Comparison of ENCODE assay signal across 10 cellular contexts in genomic region chr14:71931492-71932228, GRCh38. TPM values are rescaled to one million over a fixed set of nuclear protein-coding genes. Genes with fewer than 3 reads are reported as not detected.
DNase-seq lines count a peak whose midpoint lies in the region; ATAC-seq, FAIRE-seq and TF ChIP-seq lines count a peak whose summit lies in the region.
"Had no signal": no experiment of that assay in that cellular context is flagged by ENCODE, and none has a peak within 500 bp of the region (broad histone marks: within the 10 kb centered on the region; RNA-seq: fewer than 3 reads in every experiment).

No MANE protein-coding gene starts in this region.

- H3K4me3 ChIP-seq in HepG2 (replicated peaks in 1 of 3; ENCODE audit: insufficient read depth in 1 of 3, low read depth in 2 of 3, low read length in 3 of 3): peak overlapping the region in 1 of 3 experiments; percentile 43; a peak in 1 of 6 replicates
- peak overlapping the region; percentile 41 for H3K4me3 ChIP-seq in upper lobe of right lung

- H3K9ac ChIP-seq in HepG2 (ENCODE audit: insufficient read depth, low read depth, low read length): no peak overlapping the region

- H3K27me3 Mint-ChIP-seq in activated naive CD8-positive, alpha-beta T cell treated with anti-CD3 and anti-CD28 coated beads for 36 hours: peaks cover 76% of the 10 kb centered on the region

- H3K4me1 Mint-ChIP-seq in activated naive CD8-positive, alpha-beta T cell treated with anti-CD3 and anti-CD28 coated beads for 36 hours: peaks cover 12% of the 10 kb centered on the region

- H3K4me2 ChIP-seq in HepG2 (ENCODE audit: low read depth, low read length): peak overlapping the region; percentile 57; the same call in 1 of the 2 replicates

- DNase-seq in activated T-cell treated with anti-CD3 and anti-CD28 coated beads for 48 hours (ENCODE audit: low read depth): peak; percentile 0
- no peak for DNase-seq in activated T-cell treated with anti-CD3 and anti-CD28 coated beads for 4 hours
- DNase-seq in activated naive CD8-positive, alpha-beta T cell treated with anti-CD3 and anti-CD28 coated beads for 36 hours: no peak
- no peak for DNase-seq in HepG2 (ENCODE audit: low spot score)
- DNase-seq in upper lobe of right lung: no peak
- no peak for DNase-seq in left lobe of liver (ENCODE audit: low spot score)
- DNase-seq in HuH-7 (ENCODE audit: low spot score): no peak
- DNase-seq: kidney had no signal

- in situ Hi-C loops in HepG2 (cut with HindIII; ENCODE audit: extremely low pct_ligation_motif_present, low pct_unique_long_range_greater_than_20kb): no loop called here

- H3K27ac Mint-ChIP-seq in activated naive CD8-positive, alpha-beta T cell treated with anti-CD3 and anti-CD28 coated beads for 36 hours: no peak overlapping the region

- TF ChIP-seq EP300 in HepG2 (IDR thresholded peaks at IDR 0.05; ENCODE audit: low read depth in 2 of 2, low read length in 2 of 2) (no peak), HepG2 (CRISPR knock-in tag; IDR thresholded peaks at IDR 0.05; ENCODE audit: borderline replicate concordance) (no peak)

- CTCF ChIA-PET in HepG2 (lab: Yijun Ruan, JAX; ENCODE audit: low intra/inter-chr PET ratio, low total read pairs): no interaction called here

- H3K36me3 ChIP-seq in HepG2 (replicated peaks in 1 of 2; ENCODE audit: control insufficient read depth in 1 of 2, insufficient read depth in 2 of 2, low read length in 2 of 2) (no peaks in the 10 kb centered on the region), upper lobe of right lung (no peaks in the 10 kb centered on the region)

- H3K9me3 ChIP-seq in HepG2 (ENCODE audit: low read length) (no peaks in the 10 kb centered on the region), upper lobe of right lung (no peaks in the 10 kb centered on the region)

- H3K27me3 ChIP-seq in HepG2 (ENCODE audit: control insufficient read depth in 1 of 2, insufficient read depth in 2 of 2, low read length in 2 of 2) (peaks cover 1 to 25% of the 10 kb centered on the region in 2 experiments; a peak in 3 of 5 replicates), upper lobe of right lung (peaks cover 38% of the 10 kb centered on the region)

- H4K20me1 ChIP-seq in HepG2 (ENCODE audit: insufficient read depth, low read length): no peaks in the 10 kb centered on the region

- no peaks in the 10 kb centered on the region for H3K79me2 ChIP-seq in HepG2 (ENCODE audit: insufficient read depth, low read length)

- H3K4me1 ChIP-seq in HepG2 (ENCODE audit: insufficient read depth, low read length) (no peaks in the 10 kb centered on the region), upper lobe of right lung (peaks cover 4% of the 10 kb centered on the region)

- H3K27ac ChIP-seq in HepG2 (ENCODE audit: extremely low read length, insufficient read depth, low read length) (no peak overlapping the region), upper lobe of right lung (no peak overlapping the region)

- BruUV-seq in HepG2 (replicated peaks; lab: Mats Ljungman, UMichigan): no TSS peak

- no peak for TF ChIP-seq RAD21 in HepG2 (CRISPR knock-in tag; IDR thresholded peaks at IDR 0.05)

- TF ChIP-seq CTCF in HepG2 (CRISPR knock-in tag; IDR thresholded peaks at IDR 0.05) (no peak), upper lobe of right lung (IDR thresholded peaks at IDR 0.05) (no peak)

- no peak for FAIRE-seq in HepG2 (lab: Jason Lieb, UNC)
- FAIRE-seq: kidney had no signal

- 22% methylated on average over 24 of the region's 36 CpGs for WGBS in HepG2 (ENCODE audit: low lambda C conversion rate)

- H3K36me3 Mint-ChIP-seq in activated naive CD8-positive, alpha-beta T cell treated with anti-CD3 and anti-CD28 coated beads for 36 hours: no peaks in the 10 kb centered on the region

- H3K9me3 Mint-ChIP-seq in activated naive CD8-positive, alpha-beta T cell treated with anti-CD3 and anti-CD28 coated beads for 36 hours: no peaks in the 10 kb centered on the region

- H3K4me3 Mint-ChIP-seq in activated naive CD8-positive, alpha-beta T cell treated with anti-CD3 and anti-CD28 coated beads for 36 hours: peak overlapping the region; percentile 5

- POLR2A ChIA-PET in HepG2 (lab: Yijun Ruan, JAX): no interaction called here

- ATAC-seq in HepG2 (no peak), upper lobe of right lung (peak; percentile 49), HG03280 (IDR thresholded peaks at IDR 0.05; ENCODE audit: unreplicated experiment) (no peak), left lobe of liver (no peak)

- no peak for TF ChIP-seq POLR2A in HepG2 (IDR thresholded peaks at IDR 0.05; ENCODE audit: insufficient read depth in 1 of 2, low read depth in 2 of 2, low read length in 2 of 2)

- intact Hi-C loops in HepG2 (cut with micrococcal nuclease; ENCODE audit: unreplicated experiment) (no loop called here), upper lobe of right lung (cut with DNase I) (no loop called here)

- H2AFZ ChIP-seq in HepG2 (ENCODE audit: low read length): no peak overlapping the region

TF ChIP-seq in HepG2, 621 proteins besides CTCF, POLR2A, EP300 and RAD21 (continues in another document):
- TF ChIP-seq ZNF329 (CRISPR knock-in tag; IDR thresholded peaks at IDR 0.05; ENCODE audit: low read depth): no peak
- no peak for TF ChIP-seq FOXP1 (IDR thresholded peaks at IDR 0.05)
- TF ChIP-seq FOXP1 (CRISPR knock-in tag; IDR thresholded peaks at IDR 0.05): no peak
- TF ChIP-seq, protein P1, sequence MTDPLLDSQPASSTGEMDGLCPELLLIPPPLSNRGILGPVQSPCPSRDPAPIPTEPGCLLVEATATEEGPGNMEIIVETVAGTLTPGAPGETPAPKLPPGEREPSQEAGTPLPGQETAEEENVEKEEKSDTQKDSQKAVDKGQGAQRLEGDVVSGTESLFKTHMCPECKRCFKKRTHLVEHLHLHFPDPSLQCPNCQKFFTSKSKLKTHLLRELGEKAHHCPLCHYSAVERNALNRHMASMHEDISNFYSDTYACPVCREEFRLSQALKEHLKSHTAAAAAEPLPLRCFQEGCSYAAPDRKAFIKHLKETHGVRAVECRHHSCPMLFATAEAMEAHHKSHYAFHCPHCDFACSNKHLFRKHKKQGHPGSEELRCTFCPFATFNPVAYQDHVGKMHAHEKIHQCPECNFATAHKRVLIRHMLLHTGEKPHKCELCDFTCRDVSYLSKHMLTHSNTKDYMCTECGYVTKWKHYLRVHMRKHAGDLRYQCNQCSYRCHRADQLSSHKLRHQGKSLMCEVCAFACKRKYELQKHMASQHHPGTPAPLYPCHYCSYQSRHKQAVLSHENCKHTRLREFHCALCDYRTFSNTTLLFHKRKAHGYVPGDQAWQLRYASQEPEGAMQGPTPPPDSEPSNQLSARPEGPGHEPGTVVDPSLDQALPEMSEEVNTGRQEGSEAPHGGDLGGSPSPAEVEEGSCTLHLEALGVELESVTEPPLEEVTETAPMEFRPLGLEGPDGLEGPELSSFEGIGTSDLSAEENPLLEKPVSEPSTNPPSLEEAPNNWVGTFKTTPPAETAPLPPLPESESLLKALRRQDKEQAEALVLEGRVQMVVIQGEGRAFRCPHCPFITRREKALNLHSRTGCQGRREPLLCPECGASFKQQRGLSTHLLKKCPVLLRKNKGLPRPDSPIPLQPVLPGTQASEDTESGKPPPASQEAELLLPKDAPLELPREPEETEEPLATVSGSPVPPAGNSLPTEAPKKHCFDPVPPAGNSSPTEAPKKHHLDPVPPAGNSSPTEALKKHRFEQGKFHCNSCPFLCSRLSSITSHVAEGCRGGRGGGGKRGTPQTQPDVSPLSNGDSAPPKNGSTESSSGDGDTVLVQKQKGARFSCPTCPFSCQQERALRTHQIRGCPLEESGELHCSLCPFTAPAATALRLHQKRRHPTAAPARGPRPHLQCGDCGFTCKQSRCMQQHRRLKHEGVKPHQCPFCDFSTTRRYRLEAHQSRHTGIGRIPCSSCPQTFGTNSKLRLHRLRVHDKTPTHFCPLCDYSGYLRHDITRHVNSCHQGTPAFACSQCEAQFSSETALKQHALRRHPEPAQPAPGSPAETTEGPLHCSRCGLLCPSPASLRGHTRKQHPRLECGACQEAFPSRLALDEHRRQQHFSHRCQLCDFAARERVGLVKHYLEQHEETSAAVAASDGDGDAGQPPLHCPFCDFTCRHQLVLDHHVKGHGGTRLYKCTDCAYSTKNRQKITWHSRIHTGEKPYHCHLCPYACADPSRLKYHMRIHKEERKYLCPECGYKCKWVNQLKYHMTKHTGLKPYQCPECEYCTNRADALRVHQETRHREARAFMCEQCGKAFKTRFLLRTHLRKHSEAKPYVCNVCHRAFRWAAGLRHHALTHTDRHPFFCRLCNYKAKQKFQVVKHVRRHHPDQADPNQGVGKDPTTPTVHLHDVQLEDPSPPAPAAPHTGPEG (CRISPR knock-in tag; IDR thresholded peaks at IDR 0.05): no peak
- TF ChIP-seq GATA4 (IDR thresholded peaks at IDR 0.05; ENCODE audit: borderline replicate concordance, low read depth): no peak
- no peak for TF ChIP-seq ZFAT (CRISPR knock-in tag; conservative IDR thresholded peaks at IDR 0.05)
- no peak for TF ChIP-seq HDAC6 (IDR thresholded peaks at IDR 0.05; ENCODE audit: low read depth, low read length)
- no peak for TF ChIP-seq GATAD2A (CRISPR knock-in tag; IDR thresholded peaks at IDR 0.05)
- no peak for TF ChIP-seq ZNF160 (CRISPR knock-in tag; IDR thresholded peaks at IDR 0.05)

RNA-seq across cellular contexts. Expression of gene RGS6, which starts 0.6 kb away (rescaled TPM):
- total RNA-seq in activated naive CD8-positive, alpha-beta T cell treated with anti-CD3 and anti-CD28 coated beads for 36 hours: under 1 TPM; 0.10 to 0.44 TPM
- total RNA-seq in HepG2 (2016; rRNA removed; fragmentation: Illumina TruSeq; extraction: Trizol) (not detected in 2 replicates), upper lobe of right lung (2.6 TPM), left lobe of liver (not detected)
- total RNA-seq in HepG2 (2016; cell fraction: cytosol; rRNA removed; fragmentation: Illumina TruSeq; extraction: Trizol; ENCODE audit: low read depth): not detected in 2 replicates
- not detected in 2 replicates for total RNA-seq in HepG2 (2016; cell fraction: insoluble cytoplasmic fraction; rRNA removed; fragmentation: Illumina TruSeq; extraction: Trizol)
- total RNA-seq in HepG2 (2016; cell fraction: membrane; rRNA removed; fragmentation: Illumina TruSeq; extraction: Trizol): not detected in 2 replicates
- total RNA-seq in HepG2 (2016; cell fraction: nucleus; rRNA removed; fragmentation: Illumina TruSeq; extraction: Trizol): not detected in 2 replicates
- not detected in 2 replicates for polyA plus RNA-seq in HepG2 (2011; rRNA removed)
- polyA plus RNA-seq in HepG2 (2011; cell fraction: cytosol; rRNA removed): not detected in 2 replicates
- not detected in 2 replicates for polyA plus RNA-seq in HepG2 (2011; cell fraction: nucleus; rRNA removed)
- not detected in 2 replicates for polyA plus RNA-seq in HepG2 (2012)
- not detected in 2 replicates for polyA plus RNA-seq in HepG2 (2016; cell fraction: cytosol; fragmentation: Illumina TruSeq; extraction: Trizol; ENCODE audit: low read depth)
- not detected in 2 replicates for polyA plus RNA-seq in HepG2 (2016; cell fraction: insoluble cytoplasmic fraction; fragmentation: Illumina TruSeq; extraction: Trizol; ENCODE audit: low read depth)
- polyA plus RNA-seq in HepG2 (2016; cell fraction: membrane; fragmentation: Illumina TruSeq; extraction: Trizol; ENCODE audit: low read depth): not detected in 2 replicates
- not detected in 2 replicates for polyA plus RNA-seq in HepG2 (2016; cell fraction: nucleus; fragmentation: Illumina TruSeq; extraction: Trizol; ENCODE audit: insufficient read depth, low read depth)
- polyA minus RNA-seq in HepG2 (2011; rRNA and poly(A)+ RNA removed; ENCODE audit: low replicate concordance): not detected in 2 replicates
- polyA minus RNA-seq in HepG2 (2011; cell fraction: cytosol; rRNA and poly(A)+ RNA removed): not detected in 2 replicates
- polyA minus RNA-seq in HepG2 (2011; cell fraction: nucleus; rRNA and poly(A)+ RNA removed): not detected in 2 replicates
- total RNA-seq: HT1080 had no signal
